In the genomic region with DNA sequence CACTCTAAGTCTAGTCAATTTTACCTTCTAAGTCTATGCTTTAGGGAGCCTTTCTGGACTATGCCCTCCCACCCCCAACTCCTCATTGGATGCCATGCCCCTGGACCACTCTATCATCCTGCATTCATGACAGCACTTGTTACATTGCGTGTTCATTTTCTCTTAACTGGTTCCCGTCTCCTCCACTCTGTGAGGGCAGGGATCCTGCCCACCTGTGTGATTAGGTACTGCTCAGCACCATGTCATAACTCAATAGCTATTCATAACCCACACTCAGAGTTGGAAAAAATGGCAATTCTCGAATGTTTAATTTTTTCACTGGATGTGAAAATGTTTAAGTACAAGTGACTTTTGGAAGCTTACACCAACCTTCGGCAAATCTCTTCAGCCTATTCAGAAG, we compare ENCODE assay signal across 8 cellular contexts.
"Had no signal": no experiment of that assay in that cellular context is flagged by ENCODE, and none has a peak within 500 bp of the region (broad histone marks: within the 10 kb centered on the region; RNA-seq: fewer than 3 reads in every experiment).

No MANE protein-coding gene starts in this region.

- FAIRE-seq: G401.6, GM12878, GM12891, GM12892, GM18507, GM19239 had no signal

- DNase-seq: GDM1, GF-D8 had no signal

- ATAC-seq: GM12878 had no signal
